10 cellular contexts compared by ENCODE assay signal in the genomic region with DNA sequence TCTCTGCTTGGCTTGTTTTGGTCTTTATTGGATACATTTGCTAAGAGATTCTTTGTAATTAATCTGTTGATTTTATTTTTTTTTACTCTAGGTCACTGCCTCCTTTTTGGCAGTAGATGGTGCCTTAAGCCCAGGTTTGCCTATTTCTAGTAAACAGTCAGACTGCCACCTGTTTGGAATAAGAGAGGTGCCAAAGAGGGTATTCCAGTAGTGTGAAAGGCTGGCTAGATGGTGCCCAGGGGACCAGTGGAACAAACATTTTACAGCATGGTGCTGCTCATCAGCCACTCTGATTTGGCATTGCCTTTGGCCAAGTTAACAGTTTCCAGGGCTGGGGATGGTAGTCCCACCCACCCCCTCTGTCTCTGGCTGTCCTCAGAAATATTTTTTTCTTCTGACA. TPM values are rescaled to one million over a fixed set of nuclear protein-coding genes. Genes with fewer than 3 reads are reported as not detected.
DNase-seq lines count a peak whose midpoint lies in the region; ATAC-seq and TF ChIP-seq lines count a peak whose summit lies in the region.
"Had no signal": no experiment of that assay in that cellular context is flagged by ENCODE, and none has a peak within 500 bp of the region (broad histone marks: within the 10 kb centered on the region; RNA-seq: fewer than 3 reads in every experiment).

No MANE protein-coding gene starts in this region.

- H3K27ac ChIP-seq in A673 (ENCODE audit: low read depth, low read length, poor library complexity, severe bottlenecking) (no peak overlapping the region), VCaP (peak overlapping the region; percentile 25; the same call in 1 of the 2 replicates)
- no peak overlapping the region for H3K27ac ChIP-seq in CD8-positive, alpha-beta T cell (ENCODE audit: low read depth, low read length)

- CTCF ChIA-PET in A673 (lab: Charles Lee) = no interaction called here
- CTCF ChIA-PET in CD8-positive, alpha-beta T cell (lab: Charles Lee) = no interaction called here

- BruUV-seq in A673 (replicated peaks; lab: Mats Ljungman, UMichigan) = no TSS peak

- H3K4me3 Mint-ChIP-seq in CD8-positive, alpha-beta T cell = no peak overlapping the region

- no peaks in the 10 kb centered on the region for H3K4me1 Mint-ChIP-seq in CD8-positive, alpha-beta T cell (ENCODE audit: low read depth)

- POLR2A ChIA-PET in A673 (lab: Charles Lee; ENCODE audit: low non-redundant PET) = no interaction called here
- POLR2A ChIA-PET in CD8-positive, alpha-beta T cell (lab: Charles Lee) = no interaction called here

- H3K4me1 ChIP-seq in A673 (ENCODE audit: insufficient read depth, low read length, poor library complexity, severe bottlenecking) = no peaks in the 10 kb centered on the region
- H3K4me1 ChIP-seq in CD8-positive, alpha-beta T cell (ENCODE audit: insufficient read depth, low read length) = no peaks in the 10 kb centered on the region

- no peaks in the 10 kb centered on the region for H3K36me3 Mint-ChIP-seq in CD8-positive, alpha-beta T cell

- no peak overlapping the region for H3K27ac Mint-ChIP-seq in CD8-positive, alpha-beta T cell

- no peak for ATAC-seq in omental fat pad (ENCODE audit: low FRiP score)
- ATAC-seq in CD8-positive, alpha-beta T cell = no peak

- H3K27me3 ChIP-seq in A673 (replicated peaks; ENCODE audit: insufficient read depth, low read depth, low read length, poor library complexity) = no peaks in the 10 kb centered on the region
- no peaks in the 10 kb centered on the region for H3K27me3 ChIP-seq in MG63
- no peaks in the 10 kb centered on the region for H3K27me3 ChIP-seq in CD8-positive, alpha-beta T cell (ENCODE audit: insufficient read depth, low read length)

- DNase-seq in A673 (ENCODE audit: low spot score) = peak; percentile 4
- DNase-seq in HS-27A (ENCODE audit: low read depth) = peak; percentile 7
- DNase-seq in iPS-NIHi11 (ENCODE audit: low spot score) = peak; percentile 18
- DNase-seq in MG63 = no peak
- DNase-seq in omental fat pad (ENCODE audit: low spot score) = no peak
- no peak for DNase-seq in CD8-positive, alpha-beta T cell
- DNase-seq in SIG-M5 (lab: John Stamatoyannopoulos, UW) = no peak
- DNase-seq: NCI-H526 treated with DMSO at 0.1 percent for 48 hours, nucleus accumbens had no signal

- no peaks in the 10 kb centered on the region for H3K27me3 Mint-ChIP-seq in CD8-positive, alpha-beta T cell (ENCODE audit: low read depth)

- intact Hi-C loops in A673 (cut with micrococcal nuclease; ENCODE audit: unreplicated experiment) = loop anchor here (1.0 to 10.0 kb wide), 3 partner anchors 329 to 531 kb away; no protein-coding TSS in a partner anchor
- intact Hi-C loops in CD8-positive, alpha-beta T cell (cut with DNase I, micrococcal nuclease) = no loop called here

- H3K9me3 ChIP-seq in A673 (ENCODE audit: low read depth, low read length, poor library complexity, severe bottlenecking) (peaks cover 3% of the 10 kb centered on the region), MG63 (peaks cover 2% of the 10 kb centered on the region; the same call in 1 of the 2 replicates)
- no peaks in the 10 kb centered on the region for H3K9me3 ChIP-seq in CD8-positive, alpha-beta T cell (ENCODE audit: low read length)

- H3K36me3 ChIP-seq in A673 (ENCODE audit: insufficient read depth, low read length, poor library complexity, severe bottlenecking) = no peaks in the 10 kb centered on the region
- no peaks in the 10 kb centered on the region for H3K36me3 ChIP-seq in MG63
- H3K36me3 ChIP-seq in CD8-positive, alpha-beta T cell (ENCODE audit: insufficient read depth, low read length) = no peaks in the 10 kb centered on the region

- no peak overlapping the region for H3K4me3 ChIP-seq in A673 (ENCODE audit: low read depth, low read length, poor library complexity, severe bottlenecking)
- H3K4me3 ChIP-seq in MG63 = no peak overlapping the region
- no peak overlapping the region for H3K4me3 ChIP-seq in CD8-positive, alpha-beta T cell (ENCODE audit: low read depth, low read length)

- 0 out of 2 replicates have a peak, but pooled peaks have one; percentile 30 for TF ChIP-seq CTCF in A673 (conservative IDR thresholded peaks at IDR 0.05; ENCODE audit: low read depth, low read length)
- peak; percentile 87 for TF ChIP-seq CTCF in VCaP (conservative IDR thresholded peaks at IDR 0.05)
- TF ChIP-seq CTCF in omental fat pad (IDR thresholded peaks at IDR 0.05) = no peak
- no peak for TF ChIP-seq CTCF in CD8-positive, alpha-beta T cell (IDR thresholded peaks at IDR 0.05)

- peaks cover 2% of the 10 kb centered on the region for H3K9me3 Mint-ChIP-seq in CD8-positive, alpha-beta T cell

RNA-seq across cellular contexts. Expression of a gene that starts 36.7 kb away (rescaled TPM):
- total RNA-seq in A673 (2021) (5.9 and 6.6 TPM in 2 replicates), omental fat pad (10 to 100 TPM in 3 of 4 donors, 1 to 10 TPM in 1; 9.1 to 47.1 (median 17.1) TPM)
- 9.4 and 17.9 TPM in 2 replicates for total RNA-seq in MG63 (2014; rRNA removed; shearing (Covaris generic); ENCODE audit: low replicate concordance)
- total RNA-seq in CD8-positive, alpha-beta T cell = not detected

Comparison
In these comparisons a context has a peak if more than half of its experiments do, and no peak if none do; other contexts are left out.
1. DNase-seq: peak in A673 (single experiment), HS-27A (single experiment) and iPS-NIHi11 (single experiment); none in MG63 (single experiment), omental fat pad (single experiment), CD8-positive, alpha-beta T cell (0 of 7) and SIG-M5 (single experiment).
2. CTCF ChIP-seq: peak in A673 (single experiment) and VCaP (single experiment); none in omental fat pad (0 of 3) and CD8-positive, alpha-beta T cell (single experiment).